In genomic region chr10:32077896-32078295, GRCh38 we compare ENCODE assay signal across 10 cellular contexts. TPM values are rescaled to one million over a fixed set of nuclear protein-coding genes. Genes with fewer than 3 reads are reported as not detected.
DNase-seq lines count a peak whose midpoint lies in the region; ATAC-seq and TF ChIP-seq lines count a peak whose summit lies in the region.
"Had no signal": no experiment of that assay in that cellular context is flagged by ENCODE, and none has a peak within 500 bp of the region (broad histone marks: within the 10 kb centered on the region; RNA-seq: fewer than 3 reads in every experiment).

No MANE protein-coding gene starts in this region.

- in situ Hi-C loops in ACHN (cut with HindIII; ENCODE audit: low pct_ligation_motif_present, low pct_unique_long_range_greater_than_20kb, low sequenced_read_pairs), result no loop called here

- H3K27me3 Mint-ChIP-seq in mesothelial cell of epicardium (ENCODE audit: low read depth), result no peaks in the 10 kb centered on the region

- H3K27ac Mint-ChIP-seq in mesothelial cell of epicardium, result no peak overlapping the region

- H3K4me3 Mint-ChIP-seq in mesothelial cell of epicardium, result no peak overlapping the region

- H3K36me3 Mint-ChIP-seq in mesothelial cell of epicardium, result no peaks in the 10 kb centered on the region

- no peak for ATAC-seq in GM18861 (IDR thresholded peaks at IDR 0.05; ENCODE audit: unreplicated experiment)
- ATAC-seq in HG02852 (IDR thresholded peaks at IDR 0.05; ENCODE audit: unreplicated experiment), result no peak

- H3K4me1 Mint-ChIP-seq in mesothelial cell of epicardium, result peaks cover 8% of the 10 kb centered on the region

- peak; percentile 41 for DNase-seq in ACHN
- peak; percentile 66 for DNase-seq in M059J (ENCODE audit: low read depth)
- peak; percentile 65 for DNase-seq in dedifferentiated amniotic fluid mesenchymal stem cell (ENCODE audit: extremely low spot score)
- peak; percentile 13 for DNase-seq in kidney tubule cell (ENCODE audit: low spot score)
- DNase-seq in caudate nucleus (lab: John Stamatoyannopoulos, UW), result no peak
- no peak for DNase-seq in mesothelial cell of epicardium (ENCODE audit: low spot score in 2 of 2, unreplicated experiment in 2 of 2)
- DNase-seq: AML-193, NCI-H524 treated with DMSO at 0.1 percent for 48 hours had no signal

- no peak overlapping the region for H3K27ac ChIP-seq in caudate nucleus (ENCODE audit: low read depth, low read length)

- no peaks in the 10 kb centered on the region for H3K9me3 Mint-ChIP-seq in mesothelial cell of epicardium

- no peak for TF ChIP-seq CTCF in mesothelial cell of epicardium (IDR thresholded peaks at IDR 0.05; ENCODE audit: unreplicated experiment)

RNA-seq across cellular contexts. Expression of gene KIF5B, which starts 21.7 kb away (rescaled TPM):
- 42.4 and 52.4 TPM in 2 replicates for total RNA-seq in M059J (2014; rRNA removed; shearing (Covaris generic))
- 101 to 104 TPM (median 101 TPM) in 3 replicates for total RNA-seq in mesothelial cell of epicardium

Comparison
In these comparisons a context has a peak if more than half of its experiments do, and no peak if none do; other contexts are left out.
1. DNase-seq: peak in ACHN (single experiment), M059J (single experiment), dedifferentiated amniotic fluid mesenchymal stem cell (single experiment) and kidney tubule cell (single experiment); none in caudate nucleus (0 of 61) and mesothelial cell of epicardium (0 of 2).